Comparison of ENCODE assay signal across 1 cellular context in genomic region chr17:17811381-17812210, GRCh38.
TF ChIP-seq lines count a peak whose summit lies in the region.

No MANE protein-coding gene starts in this region.

TF ChIP-seq in HEK293, 187 proteins besides CTCF, POLR2A, EP300 and RAD21 (continued from another document and continues in another):
- TF ChIP-seq ZFP37 (tag by site-specific recombination; IDR thresholded peaks at IDR 0.05) (no peak), SETDB1 (IDR thresholded peaks at IDR 0.05; ENCODE audit: insufficient read length, low read length) (no peak), ZNF692 (tag by site-specific recombination; IDR thresholded peaks at IDR 0.05) (no peak), PATZ1 (tag by site-specific recombination; IDR thresholded peaks at IDR 0.05) (peak; percentile 80), MYNN (tag by site-specific recombination; IDR thresholded peaks at IDR 0.05; ENCODE audit: borderline replicate concordance) (no peak), KLF8 (tag by site-specific recombination; IDR thresholded peaks at IDR 0.05) (peak; percentile 65), KLF1 (tag by site-specific recombination; IDR thresholded peaks at IDR 0.05) (peak; percentile 71), OSR2 (tag by site-specific recombination; IDR thresholded peaks at IDR 0.05) (no peak), ZNF19 (tag by site-specific recombination; IDR thresholded peaks at IDR 0.05; ENCODE audit: low read depth) (no peak), ZNF623 (tag by site-specific recombination; IDR thresholded peaks at IDR 0.05) (no peak), ZSCAN16 (tag by site-specific recombination; IDR thresholded peaks at IDR 0.05) (no peak), BCL6B (tag by site-specific recombination; IDR thresholded peaks at IDR 0.05) (no peak), ZBTB10 (tag by site-specific recombination; IDR thresholded peaks at IDR 0.05) (no peak), ZNF560 (tag by site-specific recombination; IDR thresholded peaks at IDR 0.05; ENCODE audit: borderline replicate concordance) (no peak), ZNF791 (tag by site-specific recombination; IDR thresholded peaks at IDR 0.05) (no peak), ZFHX2 (tag by site-specific recombination; conservative IDR thresholded peaks at IDR 0.05) (peak; percentile 56), ZNF518A (tag by site-specific recombination; conservative IDR thresholded peaks at IDR 0.05; ENCODE audit: low read depth) (no peak), ZNF114 (tag by site-specific recombination; IDR thresholded peaks at IDR 0.05) (no peak), ZNF10 (tag by site-specific recombination; IDR thresholded peaks at IDR 0.05) (no peak), ZNF48 (tag by site-specific recombination; IDR thresholded peaks at IDR 0.05) (no peak), ZNF133 (tag by site-specific recombination; IDR thresholded peaks at IDR 0.05) (no peak), ZNF747 (tag by site-specific recombination; IDR thresholded peaks at IDR 0.05) (no peak), ZSCAN18 (tag by site-specific recombination; IDR thresholded peaks at IDR 0.05) (no peak), ZNF132 (tag by site-specific recombination; IDR thresholded peaks at IDR 0.05; ENCODE audit: borderline replicate concordance) (no peak), ZNF202 (tag by site-specific recombination; IDR thresholded peaks at IDR 0.05; ENCODE audit: borderline replicate concordance) (no peak), HIC1 (tag by site-specific recombination; IDR thresholded peaks at IDR 0.05) (peak; percentile 57; the same call in 1 of the 2 replicates), ZNF660 (tag by site-specific recombination; IDR thresholded peaks at IDR 0.05) (no peak), EGR2 (tag by site-specific recombination; IDR thresholded peaks at IDR 0.05; ENCODE audit: low read depth) (peak; percentile 42; the same call in 1 of the 2 replicates), ZNF416 (tag by site-specific recombination; IDR thresholded peaks at IDR 0.05) (no peak), ZNF610 (tag by site-specific recombination; IDR thresholded peaks at IDR 0.05; ENCODE audit: borderline replicate concordance) (no peak), ZNF2 (tag by site-specific recombination; IDR thresholded peaks at IDR 0.05) (no peak), ZNF146 (tag by site-specific recombination; IDR thresholded peaks at IDR 0.05) (no peak), AEBP2 (tag by site-specific recombination; IDR thresholded peaks at IDR 0.05; ENCODE audit: borderline replicate concordance) (no peak), ZNF280C (tag by site-specific recombination; IDR thresholded peaks at IDR 0.05) (no peak), ZNF433 (tag by site-specific recombination; IDR thresholded peaks at IDR 0.05; ENCODE audit: low read depth) (no peak), ZNF398 (tag by site-specific recombination; IDR thresholded peaks at IDR 0.05) (peak; percentile 95)
